In genomic region chr21:38250991-38251418, GRCh38 we compare ENCODE assay signal across 16 cellular contexts. TPM values are rescaled to one million over a fixed set of nuclear protein-coding genes. Genes with fewer than 3 reads are reported as not detected.
"Had no signal": no experiment of that assay in that cellular context is flagged by ENCODE, and none has a peak within 500 bp of the region (broad histone marks: within the 10 kb centered on the region; RNA-seq: fewer than 3 reads in every experiment).

No MANE protein-coding gene starts in this region.

- DNase-seq: activated CD4-positive, alpha-beta memory T cell treated with anti-CD3 and anti-CD28 coated beads for 36 hours; activated CD4-positive, CD25-positive, alpha-beta regulatory T cell treated with anti-CD3 and anti-CD28 coated beads, Interleukin-2, amount 50 U/mL, for 72 hours; activated CD8-positive, alpha-beta memory T cell treated with anti-CD3 and anti-CD28 coated beads, Interleukin-2, amount 50 U/mL, for 4 hours; activated gamma-delta T cell treated with Interleukin-2 at 50 U/mL for 16 hours; activated naive CD8-positive, alpha-beta T cell treated with anti-CD3 and anti-CD28 coated beads, Interleukin-2, amount 10 ng/mL, durations not matched to agents 7 days and 5 days; activated T-cell treated with anti-CD3 and anti-CD28 coated beads, Interleukin-2, amount 50 U/mL, for 72 hours; anterior cingulate cortex; effector memory CD8-positive, alpha-beta T cell; hypothalamus; left cardiac atrium; stimulated activated CD4-positive, alpha-beta T cell treated with anti-CD3 and anti-CD28 coated beads, Interleukin-12 subunit alpha, Interleukin-12 subunit beta, amount 100 ng/mL, for 4 hours; stimulated activated naive CD4-positive, alpha-beta T cell treated with Interleukin-2 at 50 U/mL for 16 hours had no signal

- ATAC-seq: activated T-cell treated with anti-CD3 and anti-CD28 coated beads, Interleukin-2, amount 50 U/mL, for 72 hours; effector memory CD8-positive, alpha-beta T cell; gastroesophageal sphincter; left cardiac atrium had no signal

- H3K4me1 Mint-ChIP-seq: central memory CD8-positive, alpha-beta T cell; memory B cell had no signal

- H3K4me3 Mint-ChIP-seq: activated CD4-positive, alpha-beta memory T cell treated with anti-CD3 and anti-CD28 coated beads for 36 hours; activated naive CD8-positive, alpha-beta T cell treated with anti-CD3 and anti-CD28 coated beads, Interleukin-2, amount 10 ng/mL, durations not matched to agents 7 days and 5 days; activated T-cell treated with anti-CD3 and anti-CD28 coated beads, Interleukin-2, amount 50 U/mL, for 72 hours; central memory CD8-positive, alpha-beta T cell; effector memory CD8-positive, alpha-beta T cell; memory B cell had no signal

- H3K27ac Mint-ChIP-seq: activated CD4-positive, alpha-beta memory T cell treated with anti-CD3 and anti-CD28 coated beads for 36 hours; activated naive CD8-positive, alpha-beta T cell treated with anti-CD3 and anti-CD28 coated beads, Interleukin-2, amount 10 ng/mL, durations not matched to agents 7 days and 5 days; activated T-cell treated with anti-CD3 and anti-CD28 coated beads, Interleukin-2, amount 50 U/mL, for 72 hours; effector memory CD8-positive, alpha-beta T cell; memory B cell had no signal

- H3K9me3 Mint-ChIP-seq: activated CD4-positive, alpha-beta memory T cell treated with anti-CD3 and anti-CD28 coated beads for 36 hours; central memory CD8-positive, alpha-beta T cell had no signal

- H3K36me3 Mint-ChIP-seq: activated CD4-positive, alpha-beta memory T cell treated with anti-CD3 and anti-CD28 coated beads for 36 hours; activated naive CD8-positive, alpha-beta T cell treated with anti-CD3 and anti-CD28 coated beads, Interleukin-2, amount 10 ng/mL, durations not matched to agents 7 days and 5 days; memory B cell had no signal

RNA-seq across cellular contexts. Expression of gene KCNJ15, which starts 5.8 kb away (rescaled TPM):
- total RNA-seq: activated naive CD8-positive, alpha-beta T cell treated with anti-CD3 and anti-CD28 coated beads, Interleukin-2, amount 10 ng/mL, durations not matched to agents 7 days and 5 days; temporal lobe had no signal
